ENCODE assay signal across 10 cellular contexts in the genomic region with DNA sequence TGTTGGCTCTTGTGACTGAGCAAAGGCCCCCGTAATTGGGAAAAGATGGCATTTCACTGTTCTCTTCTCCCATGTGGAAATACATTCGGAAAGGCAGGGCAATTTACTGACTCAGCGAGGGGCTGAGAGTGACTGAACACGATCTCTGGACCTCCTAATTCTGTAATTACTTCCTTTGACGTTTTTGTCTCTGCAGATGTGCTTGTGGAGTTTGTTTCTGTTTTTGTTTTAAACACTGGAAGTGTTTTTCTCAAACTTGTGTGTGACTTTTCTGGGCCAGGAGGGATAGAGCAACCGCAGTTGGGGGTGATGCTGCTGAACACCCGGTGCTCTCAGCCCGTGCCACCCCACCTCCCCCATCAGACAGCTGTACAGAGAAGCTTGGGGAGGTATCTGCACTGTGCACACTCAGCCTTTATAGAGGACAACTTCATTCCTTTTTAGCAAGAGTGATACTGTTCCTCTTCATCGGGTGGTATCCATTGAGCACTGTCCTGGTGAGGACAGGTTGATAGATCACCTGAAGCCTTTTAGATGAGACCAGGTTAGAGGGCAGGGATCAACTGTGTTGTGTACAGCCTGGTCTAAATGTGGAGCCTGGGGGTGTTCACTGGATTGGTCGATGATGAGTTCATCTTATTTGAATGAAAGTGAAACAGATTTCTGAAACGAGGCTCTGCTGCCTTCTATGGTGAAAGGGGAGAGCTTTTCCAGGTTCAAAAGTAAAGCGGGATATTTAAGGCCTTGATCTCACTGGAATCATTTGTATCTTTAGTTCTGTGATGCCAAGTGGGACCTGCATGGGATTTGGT.
DNase-seq lines count a peak whose midpoint lies in the region; ATAC-seq and TF ChIP-seq lines count a peak whose summit lies in the region.
"Had no signal": no experiment of that assay in that cellular context is flagged by ENCODE, and none has a peak within 500 bp of the region (broad histone marks: within the 10 kb centered on the region; RNA-seq: fewer than 3 reads in every experiment).

No MANE protein-coding gene starts in this region.

- POLR2A ChIA-PET in WTC11 (lab: Charles Lee) = no interaction called here

- H3K79me2 ChIP-seq in parathyroid adenoma = no peaks in the 10 kb centered on the region

- peak in 1 of 3 experiments; percentile 21 for TF ChIP-seq CTCF in esophagus muscularis mucosa (IDR thresholded peaks at IDR 0.05)
- TF ChIP-seq CTCF in parathyroid adenoma (IDR thresholded peaks at IDR 0.05) = no peak
- TF ChIP-seq CTCF in WTC11 (IDR thresholded peaks at IDR 0.05) = no peak
- no peak for TF ChIP-seq CTCF in glutamatergic neuron (IDR thresholded peaks at IDR 0.05; ENCODE audit: partially characterized antibody, unreplicated experiment)

- H3K9me3 Mint-ChIP-seq in WTC11 = no peaks in the 10 kb centered on the region
- H3K9me3 Mint-ChIP-seq in glutamatergic neuron (ENCODE audit: unreplicated experiment) = peaks cover 4% of the 10 kb centered on the region
- H3K9me3 Mint-ChIP-seq: activated naive CD4-positive, alpha-beta T cell treated with anti-CD3 and anti-CD28 coated beads, Interleukin-2, amount 50 U/mL, for 24 hours; stimulated activated naive CD8-positive, alpha-beta T cell treated with anti-CD3 and anti-CD28 coated beads, Interleukin-15, Interleukin-2, amounts not matched to agents 100 ng/mL and 50 ng/mL, for 24 hours had no signal

- peak overlapping the region; percentile 23 for H3K4me2 ChIP-seq in parathyroid adenoma (ENCODE audit: low read length)

- peak overlapping the region; percentile 77 to 80 (median 78) for H3K27ac ChIP-seq in esophagus muscularis mucosa (replicated peaks in 1 of 4)
- peak overlapping the region; percentile 74 for H3K27ac ChIP-seq in parathyroid adenoma

- no peaks in the 10 kb centered on the region for H3K27me3 Mint-ChIP-seq in WTC11 (ENCODE audit: low read depth)
- H3K27me3 Mint-ChIP-seq in glutamatergic neuron (ENCODE audit: unreplicated experiment) = no peaks in the 10 kb centered on the region
- H3K27me3 Mint-ChIP-seq: activated naive CD4-positive, alpha-beta T cell treated with anti-CD3 and anti-CD28 coated beads, Interleukin-2, amount 50 U/mL, for 24 hours; stimulated activated naive CD8-positive, alpha-beta T cell treated with anti-CD3 and anti-CD28 coated beads, Interleukin-15, Interleukin-2, amounts not matched to agents 100 ng/mL and 50 ng/mL, for 24 hours had no signal

- peaks cover 11% of the 10 kb centered on the region for H3K4me1 Mint-ChIP-seq in WTC11
- peaks cover 11% of the 10 kb centered on the region for H3K4me1 Mint-ChIP-seq in glutamatergic neuron (ENCODE audit: low read depth, unreplicated experiment)

- H3K27ac Mint-ChIP-seq in WTC11 (no peak overlapping the region), glutamatergic neuron (ENCODE audit: unreplicated experiment) (no peak overlapping the region)
- H3K27ac Mint-ChIP-seq: activated naive CD4-positive, alpha-beta T cell treated with anti-CD3 and anti-CD28 coated beads, Interleukin-2, amount 50 U/mL, for 24 hours; stimulated activated naive CD8-positive, alpha-beta T cell treated with anti-CD3 and anti-CD28 coated beads, Interleukin-15, Interleukin-2, amounts not matched to agents 100 ng/mL and 50 ng/mL, for 24 hours had no signal

- peak; percentile 59 for DNase-seq in NCI-H82 (lab: John Stamatoyannopoulos, UW)
- DNase-seq in NCI-H82 treated with DMSO at 0.1 percent for 48 hours (lab: John Stamatoyannopoulos, UW; ENCODE audit: unreplicated experiment) = no peak
- DNase-seq in HCEC 1CT = peak; percentile 57
- peak; percentile 83 for DNase-seq in OCI-M1 (lab: John Stamatoyannopoulos, UW)
- DNase-seq in esophagus muscularis mucosa (ENCODE audit: extremely low spot score) = no peak
- DNase-seq in WTC11 (ENCODE audit: low spot score) = no peak
- DNase-seq in glutamatergic neuron = no peak

- H3K9me3 ChIP-seq in esophagus muscularis mucosa (no peaks in the 10 kb centered on the region), parathyroid adenoma (ENCODE audit: control insufficient read depth, low read length) (no peaks in the 10 kb centered on the region)

- H3K36me3 Mint-ChIP-seq in WTC11 = 0 out of 2 replicates have a peak, but pooled peaks cover 4% of the 10 kb centered on the region
- no peaks in the 10 kb centered on the region for H3K36me3 Mint-ChIP-seq in glutamatergic neuron (ENCODE audit: unreplicated experiment)

- TF ChIP-seq EP300 in esophagus muscularis mucosa (IDR thresholded peaks at IDR 0.05) = no peak

- no peaks in the 10 kb centered on the region for H3K36me3 ChIP-seq in esophagus muscularis mucosa
- no peaks in the 10 kb centered on the region for H3K36me3 ChIP-seq in parathyroid adenoma (ENCODE audit: control insufficient read depth, insufficient read depth, low read length)

- H3K4me1 ChIP-seq in esophagus muscularis mucosa (peaks cover 30 to 68% (median 65%) of the 10 kb centered on the region in 4 donors), parathyroid adenoma (peaks cover 7% of the 10 kb centered on the region)

- no peak overlapping the region for H3K9ac ChIP-seq in parathyroid adenoma

- H3K4me3 Mint-ChIP-seq in WTC11 (no peak overlapping the region), glutamatergic neuron (ENCODE audit: unreplicated experiment) (no peak overlapping the region)
- H3K4me3 Mint-ChIP-seq: activated naive CD4-positive, alpha-beta T cell treated with anti-CD3 and anti-CD28 coated beads, Interleukin-2, amount 50 U/mL, for 24 hours; stimulated activated naive CD8-positive, alpha-beta T cell treated with anti-CD3 and anti-CD28 coated beads, Interleukin-15, Interleukin-2, amounts not matched to agents 100 ng/mL and 50 ng/mL, for 24 hours had no signal

- CTCF ChIA-PET in WTC11 (lab: Charles Lee) = no interaction called here

- 24% methylated on average over 12 of the region's 12 CpGs for WGBS in esophagus muscularis mucosa

- intact Hi-C loops in esophagus muscularis mucosa (cut with DNase I) = loop anchor here (5.0 kb wide), 1 partner anchor 127 kb away; a partner anchor contains a TSS

- H3K27me3 ChIP-seq in esophagus muscularis mucosa = no peaks in the 10 kb centered on the region
- no peaks in the 10 kb centered on the region for H3K27me3 ChIP-seq in parathyroid adenoma (ENCODE audit: control insufficient read depth, insufficient read depth, low read length)

- H2AFZ ChIP-seq in parathyroid adenoma = peak overlapping the region; percentile 52

- no peak for ATAC-seq in WTC11

- H3K4me3 ChIP-seq in esophagus muscularis mucosa (peak overlapping the region; percentile 34 to 54 (median 45)), parathyroid adenoma (ENCODE audit: low read depth, low read length) (no peak overlapping the region)

- TF ChIP-seq POLR2A in esophagus muscularis mucosa (IDR thresholded peaks at IDR 0.05; ENCODE audit: low read depth) = no peak

TF ChIP-seq in WTC11, 78 proteins besides CTCF, POLR2A, EP300 and RAD21:
- TF ChIP-seq, protein P1, sequence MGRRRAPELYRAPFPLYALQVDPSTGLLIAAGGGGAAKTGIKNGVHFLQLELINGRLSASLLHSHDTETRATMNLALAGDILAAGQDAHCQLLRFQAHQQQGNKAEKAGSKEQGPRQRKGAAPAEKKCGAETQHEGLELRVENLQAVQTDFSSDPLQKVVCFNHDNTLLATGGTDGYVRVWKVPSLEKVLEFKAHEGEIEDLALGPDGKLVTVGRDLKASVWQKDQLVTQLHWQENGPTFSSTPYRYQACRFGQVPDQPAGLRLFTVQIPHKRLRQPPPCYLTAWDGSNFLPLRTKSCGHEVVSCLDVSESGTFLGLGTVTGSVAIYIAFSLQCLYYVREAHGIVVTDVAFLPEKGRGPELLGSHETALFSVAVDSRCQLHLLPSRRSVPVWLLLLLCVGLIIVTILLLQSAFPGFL (CRISPR knock-in tag; IDR thresholded peaks at IDR 0.05; ENCODE audit: borderline replicate concordance) = no peak
- TF ChIP-seq JAZF1 (CRISPR knock-in tag; IDR thresholded peaks at IDR 0.05) = no peak
TF ChIP-seq in WTC11: peak in this region for 0.

Comparison
In these comparisons a context has a peak if more than half of its experiments do, and no peak if none do; other contexts are left out.
1. DNase-seq: peak in NCI-H82 (single experiment), HCEC 1CT (single experiment) and OCI-M1 (single experiment); none in NCI-H82 treated with DMSO at 0.1 percent for 48 hours (single experiment), esophagus muscularis mucosa (single experiment), WTC11 (single experiment) and glutamatergic neuron (single experiment).